Comparison of ENCODE assay signal across 8 cellular contexts in the genomic region with DNA sequence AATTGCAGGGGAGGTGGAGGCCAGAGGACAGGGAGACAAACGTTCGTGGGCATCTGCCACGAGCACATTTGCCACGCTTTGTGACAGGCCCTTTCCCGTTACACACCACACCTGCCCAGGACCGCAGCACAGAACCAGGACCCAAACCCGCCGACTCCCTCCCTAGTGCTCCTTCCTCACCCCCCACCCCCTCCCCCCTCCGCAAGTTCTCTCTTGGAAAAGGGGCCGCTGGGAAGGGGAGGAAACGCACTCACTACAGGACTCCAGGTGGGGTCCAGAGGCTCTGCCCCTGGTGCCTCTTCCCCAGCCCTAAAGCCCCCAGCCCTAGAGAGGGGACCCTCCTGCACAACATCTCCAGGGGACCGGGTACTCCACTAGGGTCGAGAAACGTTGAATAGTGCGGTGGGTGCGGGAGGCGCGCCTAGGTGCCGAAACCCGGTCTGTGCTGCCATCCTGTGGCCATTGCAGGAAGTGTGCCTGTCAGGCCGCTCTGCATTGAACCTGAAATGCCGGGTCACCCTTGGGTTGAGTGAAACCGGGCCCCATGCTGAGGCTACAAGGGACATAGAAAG. TPM values are rescaled to one million over a fixed set of nuclear protein-coding genes. Genes with fewer than 3 reads are reported as not detected.
DNase-seq lines count a peak whose midpoint lies in the region; ATAC-seq and TF ChIP-seq lines count a peak whose summit lies in the region.

No MANE protein-coding gene starts in this region.

- H3K4me1 Mint-ChIP-seq in Calu3 (ENCODE audit: low read depth, unreplicated experiment) (peaks cover 62% of the 10 kb centered on the region), osteocyte (ENCODE audit: unreplicated experiment) (peaks cover 14% of the 10 kb centered on the region)

- H3K27ac Mint-ChIP-seq in Calu3 (ENCODE audit: unreplicated experiment) (peak overlapping the region; percentile 17), osteocyte (ENCODE audit: unreplicated experiment) (peak overlapping the region; percentile 95)

- H3K4me3 Mint-ChIP-seq in Calu3 (ENCODE audit: low read depth, unreplicated experiment) (peak overlapping the region; percentile 77), osteocyte (ENCODE audit: unreplicated experiment) (peak overlapping the region; percentile 66)

- H3K27ac ChIP-seq in SJSA1, result no peak overlapping the region
- peak overlapping the region; percentile 37 for H3K27ac ChIP-seq in thymus (ENCODE audit: low read depth)

- intact Hi-C loops in Calu3 (cut with micrococcal nuclease; ENCODE audit: unreplicated experiment), result loop anchor here (1.0 to 10.0 kb wide), 5 partner anchors 252 to 863 kb away; no protein-coding TSS in a partner anchor

- no peaks in the 10 kb centered on the region for H3K36me3 ChIP-seq in MG63
- no peaks in the 10 kb centered on the region for H3K36me3 ChIP-seq in SJSA1
- no peaks in the 10 kb centered on the region for H3K36me3 ChIP-seq in thymus (ENCODE audit: control insufficient read depth, insufficient read depth)

- ATAC-seq in GM21576 (IDR thresholded peaks at IDR 0.05; ENCODE audit: unreplicated experiment), result peak; percentile 46

- no peaks in the 10 kb centered on the region for H3K27me3 Mint-ChIP-seq in Calu3 (ENCODE audit: unreplicated experiment)
- H3K27me3 Mint-ChIP-seq in osteocyte (ENCODE audit: unreplicated experiment), result no peaks in the 10 kb centered on the region

- H3K9me3 ChIP-seq in MG63 (no peaks in the 10 kb centered on the region), SJSA1 (replicated peaks) (no peaks in the 10 kb centered on the region), thymus (ENCODE audit: control insufficient read depth) (no peaks in the 10 kb centered on the region)

- peak; percentile 95 for DNase-seq in Calu3
- peak; percentile 72 for DNase-seq in MG63
- DNase-seq in SJSA1 (ENCODE audit: low read depth in 1 of 2, low spot score in 2 of 2), result peak; percentile 56 to 76
- DNase-seq in activated naive CD4-positive, alpha-beta T cell treated with Interleukin-2 at 50 U/mL for 16 hours, result peak; percentile 89
- peak; percentile 74 for DNase-seq in glomerular visceral epithelial cell (ENCODE audit: extremely low spot score)
- DNase-seq in osteocyte (ENCODE audit: extremely low spot score, unreplicated experiment), result peak; percentile 92

- H3K9me3 Mint-ChIP-seq in Calu3 (ENCODE audit: low read depth, unreplicated experiment), result no peaks in the 10 kb centered on the region
- H3K9me3 Mint-ChIP-seq in osteocyte (ENCODE audit: unreplicated experiment), result no peaks in the 10 kb centered on the region

- H3K36me3 Mint-ChIP-seq in Calu3 (ENCODE audit: insufficient read depth, unreplicated experiment) (peaks cover 33% of the 10 kb centered on the region), osteocyte (ENCODE audit: unreplicated experiment) (no peaks in the 10 kb centered on the region)

- H3K27me3 ChIP-seq in MG63, result no peaks in the 10 kb centered on the region
- no peaks in the 10 kb centered on the region for H3K27me3 ChIP-seq in SJSA1 (replicated peaks)
- H3K27me3 ChIP-seq in thymus (ENCODE audit: control insufficient read depth, insufficient read depth), result peaks cover 2% of the 10 kb centered on the region

- TF ChIP-seq CTCF in Calu3 (IDR thresholded peaks at IDR 0.05; ENCODE audit: unreplicated experiment) (peak; percentile 97), osteocyte (IDR thresholded peaks at IDR 0.05) (peak; percentile 92)

- BruUV-seq in Calu3 (replicated peaks; lab: Mats Ljungman, UMichigan), result no TSS peak

- H3K4me3 ChIP-seq in MG63, result no peak overlapping the region
- H3K4me3 ChIP-seq in SJSA1, result peak overlapping the region; percentile 21; the same call in 1 of the 2 replicates
- peak overlapping the region; percentile 54 for H3K4me3 ChIP-seq in thymus (ENCODE audit: low read length)

- peaks cover 10% of the 10 kb centered on the region for H3K4me1 ChIP-seq in SJSA1 (replicated peaks)
- H3K4me1 ChIP-seq in thymus (ENCODE audit: control insufficient read depth, insufficient read depth, low read length), result no peaks in the 10 kb centered on the region

- CTCF ChIA-PET in Calu3 (lab: Charles Lee), result interaction anchor here (0.6 to 8.5 kb wide), 23 partner anchors 9 to 751 kb away, joined by 3 to 226 read pairs (median 9); partner anchors contain the start of gene EIF1

- 1% methylated on average over 23 of the region's 23 CpGs for WGBS in thymus

RNA-seq across cellular contexts. Expression of gene EIF1, which starts 21.9 kb away (rescaled TPM):
- total RNA-seq in Calu3 (2022) (807 and 937 TPM in 2 replicates), osteocyte (1,019 and 1,057 TPM in 2 replicates)
- total RNA-seq in MG63 (2014; rRNA removed; shearing (Covaris generic); ENCODE audit: low replicate concordance), result 42.2 and 90.7 TPM in 2 replicates
- 80.1 and 91.0 TPM in 2 replicates for total RNA-seq in SJSA1 (2014; rRNA removed; shearing (Covaris generic))
- 1,051 TPM for polyA plus RNA-seq in thymus

RNA-seq across cellular contexts. Expression of gene KRT17, which starts 42.4 kb away (rescaled TPM):
- total RNA-seq in Calu3 (2022) (472 and 593 TPM in 2 replicates), osteocyte (40.5 and 43.2 TPM in 2 replicates)
- total RNA-seq in MG63 (2014; rRNA removed; shearing (Covaris generic); ENCODE audit: low replicate concordance), result not detected in 2 replicates
- total RNA-seq in SJSA1 (2014; rRNA removed; shearing (Covaris generic)), result 3,176 and 3,345 TPM in 2 replicates
- polyA plus RNA-seq in thymus, result 2,044 TPM

RNA-seq across cellular contexts. Expression of gene GAST, which starts 45.3 kb away (rescaled TPM):
- total RNA-seq in Calu3 (2022), result not detected in 2 replicates
- not detected in 2 replicates for total RNA-seq in MG63 (2014; rRNA removed; shearing (Covaris generic); ENCODE audit: low replicate concordance)
- not detected in 2 replicates for total RNA-seq in SJSA1 (2014; rRNA removed; shearing (Covaris generic))
- not detected in 2 replicates for total RNA-seq in osteocyte
- 77.6 TPM for polyA plus RNA-seq in thymus

RNA-seq across cellular contexts. Expression of gene KRT16, which starts 54.2 kb away (rescaled TPM):
- total RNA-seq in Calu3 (2022) (3.8 and 4.2 TPM in 2 replicates), osteocyte (1.3 and 1.4 TPM in 2 replicates)
- not detected in 2 replicates for total RNA-seq in MG63 (2014; rRNA removed; shearing (Covaris generic); ENCODE audit: low replicate concordance)
- 0.37 TPM in 1 of 2 replicates, not detected in the other for total RNA-seq in SJSA1 (2014; rRNA removed; shearing (Covaris generic))
- polyA plus RNA-seq in thymus, result 262 TPM

Comparison
In these comparisons a context has a peak if more than half of its experiments do, and no peak if none do; other contexts are left out.
1. RNA of gene KRT17, which starts 42.4 kb away (total RNA-seq): 3,176 to 3,345 TPM in SJSA1, 472 to 593 TPM in Calu3 and 40.5 to 43.2 TPM in osteocyte; not detected in MG63; every median in the first group is over 10 times any median in the second.
2. Peak in every context shown above with its lines, with median percentiles within 50 percentile points of each other: DNase-seq.